11 cellular contexts compared by ENCODE assay signal in the genomic region with DNA sequence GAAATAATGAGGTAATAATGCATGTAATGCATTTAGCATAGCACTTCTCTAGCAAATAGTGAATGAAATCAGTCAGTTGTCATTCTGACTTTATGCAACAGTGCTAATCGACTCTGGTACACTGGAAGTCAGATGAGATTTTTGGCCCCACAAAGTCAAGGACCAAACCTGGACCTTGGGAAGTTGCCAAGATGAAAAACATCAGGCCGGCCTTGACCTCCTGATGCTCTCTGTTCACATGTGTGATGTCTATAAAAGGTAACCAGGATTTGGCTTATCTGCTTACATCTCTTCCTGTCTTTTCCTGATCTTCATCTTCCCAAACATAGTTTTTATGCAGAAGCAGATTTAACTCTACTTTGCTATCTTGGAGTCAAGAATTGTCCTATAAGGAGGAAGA. TPM values are rescaled to one million over a fixed set of nuclear protein-coding genes. Genes with fewer than 3 reads are reported as not detected.
DNase-seq lines count a peak whose midpoint lies in the region; ATAC-seq and TF ChIP-seq lines count a peak whose summit lies in the region.
"Had no signal": no experiment of that assay in that cellular context is flagged by ENCODE, and none has a peak within 500 bp of the region (broad histone marks: within the 10 kb centered on the region; RNA-seq: fewer than 3 reads in every experiment).

No MANE protein-coding gene starts in this region.

- peak overlapping the region; percentile 98 for H3K27ac ChIP-seq in CD4-positive, CD25-positive, alpha-beta regulatory T cell (ENCODE audit: insufficient read depth, low read length, poor library complexity, severe bottlenecking)
- H3K27ac ChIP-seq in KOPT-K1 (ENCODE audit: low read depth, low read length, poor library complexity, severe bottlenecking) (peak overlapping the region; percentile 98), parathyroid adenoma (peak overlapping the region; percentile 98)

- H3K36me3 ChIP-seq in CD4-positive, CD25-positive, alpha-beta regulatory T cell (ENCODE audit: control insufficient read depth, insufficient read depth, low read length): no peaks in the 10 kb centered on the region
- H3K36me3 ChIP-seq in KOPT-K1 (ENCODE audit: insufficient read depth, low read length) (no peaks in the 10 kb centered on the region), parathyroid adenoma (ENCODE audit: control insufficient read depth, insufficient read depth, low read length) (no peaks in the 10 kb centered on the region)
- H3K36me3 ChIP-seq: adrenal gland had no signal

- no peaks in the 10 kb centered on the region for H3K9me3 ChIP-seq in CD4-positive, CD25-positive, alpha-beta regulatory T cell (ENCODE audit: control insufficient read depth in 2 of 2, low read length in 2 of 2)
- H3K9me3 ChIP-seq in KOPT-K1 (ENCODE audit: insufficient read depth, low read length, poor library complexity, severe bottlenecking): no peaks in the 10 kb centered on the region
- no peaks in the 10 kb centered on the region for H3K9me3 ChIP-seq in parathyroid adenoma (ENCODE audit: control insufficient read depth, low read length)
- H3K9me3 ChIP-seq: adrenal gland had no signal

- H3K9ac ChIP-seq in parathyroid adenoma: no peak overlapping the region

- peaks cover 8% of the 10 kb centered on the region for H3K79me2 ChIP-seq in parathyroid adenoma

- H3K36me3 Mint-ChIP-seq in CD4-positive, CD25-positive, alpha-beta regulatory T cell: peaks cover 10% of the 10 kb centered on the region
- peaks cover 25% of the 10 kb centered on the region for H3K36me3 Mint-ChIP-seq in central memory CD8-positive, alpha-beta T cell (ENCODE audit: insufficient read depth)

- ATAC-seq in CD4-positive, CD25-positive, alpha-beta regulatory T cell (ENCODE audit: low read depth in 2 of 2): no peak
- no peak for ATAC-seq in central memory CD8-positive, alpha-beta T cell (replicated peaks; ENCODE audit: extremely low read depth, poor library complexity, severe bottlenecking)
- ATAC-seq: Right ventricle myocardium inferior had no signal

- peak overlapping the region; percentile 89 to 99 (median 96) for H3K4me3 Mint-ChIP-seq in CD4-positive, CD25-positive, alpha-beta regulatory T cell
- H3K4me3 Mint-ChIP-seq in central memory CD8-positive, alpha-beta T cell: peak overlapping the region; percentile 95

- H3K27me3 Mint-ChIP-seq in CD4-positive, CD25-positive, alpha-beta regulatory T cell: peaks cover 4% of the 10 kb centered on the region
- no peaks in the 10 kb centered on the region for H3K27me3 Mint-ChIP-seq in central memory CD8-positive, alpha-beta T cell

- DNase-seq in CD4-positive, CD25-positive, alpha-beta regulatory T cell: no peak
- DNase-seq in central memory CD8-positive, alpha-beta T cell (ENCODE audit: low spot score in 2 of 2): no peak
- DNase-seq in NCI-H187 treated with DMSO at 0.1 percent for 48 hours (lab: John Stamatoyannopoulos, UW) (no peak), NCI-H1694 treated with DMSO at 0.1 percent for 48 hours (lab: John Stamatoyannopoulos, UW) (no peak), NCI-H2029 treated with DMSO at 0.1 percent for 48 hours (lab: John Stamatoyannopoulos, UW) (no peak), Kasumi-1 (lab: John Stamatoyannopoulos, UW) (no peak)
- DNase-seq: activated CD4-positive, CD25-positive, alpha-beta regulatory T cell; adrenal gland had no signal

- TF ChIP-seq CTCF in parathyroid adenoma (IDR thresholded peaks at IDR 0.05): no peak

- H3K9me3 Mint-ChIP-seq in CD4-positive, CD25-positive, alpha-beta regulatory T cell: peaks cover 0 to 1% (median 0%) of the 10 kb centered on the region in 7 donors
- H3K9me3 Mint-ChIP-seq in central memory CD8-positive, alpha-beta T cell: no peaks in the 10 kb centered on the region

- H3K4me1 ChIP-seq in CD4-positive, CD25-positive, alpha-beta regulatory T cell (ENCODE audit: control insufficient read depth, insufficient read depth, low read length, poor library complexity, severe bottlenecking): peaks cover 53% of the 10 kb centered on the region
- peaks cover 29% of the 10 kb centered on the region for H3K4me1 ChIP-seq in parathyroid adenoma

- H3K4me3 ChIP-seq in CD4-positive, CD25-positive, alpha-beta regulatory T cell (ENCODE audit: low read depth, low read length): peak overlapping the region; percentile 81
- H3K4me3 ChIP-seq in parathyroid adenoma (ENCODE audit: low read depth, low read length): no peak overlapping the region
- H3K4me3 ChIP-seq: adrenal gland had no signal

- H3K4me1 Mint-ChIP-seq in CD4-positive, CD25-positive, alpha-beta regulatory T cell: peaks cover 36 to 86% (median 59%) of the 10 kb centered on the region in 4 donors
- peaks cover 74% of the 10 kb centered on the region for H3K4me1 Mint-ChIP-seq in central memory CD8-positive, alpha-beta T cell

- no peaks in the 10 kb centered on the region for H3K27me3 ChIP-seq in CD4-positive, CD25-positive, alpha-beta regulatory T cell (ENCODE audit: control insufficient read depth, insufficient read depth, low read length)
- no peaks in the 10 kb centered on the region for H3K27me3 ChIP-seq in parathyroid adenoma (ENCODE audit: control insufficient read depth, insufficient read depth, low read length)
- H3K27me3 ChIP-seq: adrenal gland had no signal

- H3K27ac Mint-ChIP-seq in CD4-positive, CD25-positive, alpha-beta regulatory T cell: peak overlapping the region; percentile 79 to 99 (median 91)
- H3K27ac Mint-ChIP-seq in central memory CD8-positive, alpha-beta T cell (ENCODE audit: low read depth): peak overlapping the region; percentile 98

- H3K4me2 ChIP-seq in parathyroid adenoma (ENCODE audit: low read length): no peak overlapping the region

- H2AFZ ChIP-seq in parathyroid adenoma: no peak overlapping the region

RNA-seq across cellular contexts. Expression of gene SLC22A5, which starts 39.5 kb away (rescaled TPM):
- 2.5 TPM for total RNA-seq in CD4-positive, CD25-positive, alpha-beta regulatory T cell
- 1 to 10 TPM in 3 of 4 donors, under 1 TPM in 1; 0.54 to 3.2 (median 1.7) TPM for polyA plus RNA-seq in CD4-positive, CD25-positive, alpha-beta regulatory T cell
